In the genomic region with DNA sequence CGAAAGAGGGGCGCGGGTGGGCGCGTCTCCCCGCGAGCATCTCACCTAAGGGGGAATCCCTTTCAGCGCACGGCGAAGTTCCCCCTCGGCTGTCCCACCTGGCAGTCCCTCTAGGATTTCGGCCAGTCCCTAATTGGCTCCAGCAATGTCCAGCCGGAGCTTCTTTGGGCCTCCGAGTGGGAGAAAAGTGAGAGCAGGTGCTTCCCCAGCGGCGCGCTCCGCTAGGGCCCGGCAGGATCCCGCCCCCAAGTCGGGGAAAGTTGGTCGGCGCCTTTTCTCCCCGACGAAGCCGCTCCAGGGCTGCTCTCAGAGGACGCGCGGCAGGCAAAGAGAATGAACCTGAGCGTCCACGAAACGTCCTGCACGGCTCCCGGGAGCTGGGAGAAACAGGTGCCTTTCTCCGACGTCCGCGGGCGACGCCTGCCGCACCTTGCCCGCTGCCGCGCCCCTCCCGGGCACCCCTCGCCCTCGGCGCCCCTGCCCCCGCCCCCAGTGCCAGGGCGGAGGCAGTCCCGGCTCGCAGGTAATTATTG, we compare ENCODE assay signal across 8 cellular contexts.
A peak's percentile ranks its signal among the peaks of the same experiment; 100 is the strongest.
DNase-seq lines count a peak whose midpoint lies in the region; ATAC-seq, FAIRE-seq and TF ChIP-seq lines count a peak whose summit lies in the region.

No MANE protein-coding gene starts in this region.

- H3K36me3 Mint-ChIP-seq in central memory CD8-positive, alpha-beta T cell (ENCODE audit: insufficient read depth), result peaks cover 4% of the 10 kb centered on the region

- ATAC-seq in HG02678 (IDR thresholded peaks at IDR 0.05; ENCODE audit: unreplicated experiment) (peak; percentile 24), HG02870 (IDR thresholded peaks at IDR 0.05; ENCODE audit: unreplicated experiment) (no peak)
- no peak for ATAC-seq in central memory CD8-positive, alpha-beta T cell (replicated peaks; ENCODE audit: extremely low read depth, poor library complexity, severe bottlenecking)

- H3K27me3 Mint-ChIP-seq in central memory CD8-positive, alpha-beta T cell, result peaks cover 63% of the 10 kb centered on the region

- H3K36me3 ChIP-seq in muscle layer of colon (ENCODE audit: insufficient read depth, low read length), result no peaks in the 10 kb centered on the region

- no peak for DNase-seq in GM12864 (ENCODE audit: low read depth)
- DNase-seq in central memory CD8-positive, alpha-beta T cell (ENCODE audit: low spot score in 2 of 2), result no peak
- no peak for DNase-seq in urothelium cell line (ENCODE audit: low spot score)
- DNase-seq in SKM-1 treated with dmso at 0.1 percent for 144 hours (lab: John Stamatoyannopoulos, UW; ENCODE audit: unreplicated experiment), result no peak
- DNase-seq in NCI-H446 treated with DMSO at 0.1 percent for 48 hours (lab: John Stamatoyannopoulos, UW), result no peak

- FAIRE-seq in urothelium cell line (lab: Jason Lieb, UNC), result no peak

- no peak overlapping the region for H3K9ac ChIP-seq in muscle layer of colon (ENCODE audit: low read length)

- no peaks in the 10 kb centered on the region for H3K9me3 Mint-ChIP-seq in central memory CD8-positive, alpha-beta T cell

- H3K4me3 ChIP-seq in GM12864 (ENCODE audit: low read depth, low read length) (peak overlapping the region; percentile 54), muscle layer of colon (ENCODE audit: low read depth in 1 of 2, low read length in 2 of 2) (peak overlapping the region; percentile 33 to 75)

- peak overlapping the region; percentile 19 for H3K27ac ChIP-seq in muscle layer of colon (ENCODE audit: low read depth, low read length)

- H3K4me1 ChIP-seq in muscle layer of colon (ENCODE audit: insufficient read depth, low read length), result no peaks in the 10 kb centered on the region

- no peak overlapping the region for H3K27ac Mint-ChIP-seq in central memory CD8-positive, alpha-beta T cell (ENCODE audit: low read depth)

- no peaks in the 10 kb centered on the region for H3K9me3 ChIP-seq in muscle layer of colon (ENCODE audit: low read length)

- no peak for TF ChIP-seq CTCF in GM12864 (IDR thresholded peaks at IDR 0.05; ENCODE audit: low read depth, low read length, missing control alignments)

- H3K4me3 Mint-ChIP-seq in central memory CD8-positive, alpha-beta T cell, result peak overlapping the region; percentile 62

- H3K27me3 ChIP-seq in muscle layer of colon (ENCODE audit: control insufficient read depth in 1 of 2, insufficient read depth in 2 of 2, low read length in 2 of 2), result no peaks in the 10 kb centered on the region

- peaks cover 13% of the 10 kb centered on the region for H3K4me1 Mint-ChIP-seq in central memory CD8-positive, alpha-beta T cell
